Comparison of ENCODE assay signal across 19 cellular contexts in genomic region chr9:115291841-115292240, GRCh38.
A peak's percentile ranks its signal among the peaks of the same experiment; 100 is the strongest.
DNase-seq lines count a peak whose midpoint lies in the region; ATAC-seq and TF ChIP-seq lines count a peak whose summit lies in the region.
"Had no signal": no experiment of that assay in that cellular context is flagged by ENCODE, and none has a peak within 500 bp of the region (broad histone marks: within the 10 kb centered on the region; RNA-seq: fewer than 3 reads in every experiment).

No MANE protein-coding gene starts in this region.

- POLR2A ChIA-PET in RWPE1 (lab: Yijun Ruan, JAX; ENCODE audit: low non-redundant PET) = no interaction called here

- H3K4me2 ChIP-seq in fibroblast of lung (ENCODE audit: extremely low read depth, insufficient read depth, low read length) = no peak overlapping the region

- in situ Hi-C loops in ACHN (cut with HindIII; ENCODE audit: low pct_ligation_motif_present, low pct_unique_long_range_greater_than_20kb, low sequenced_read_pairs) = no loop called here

- H3K4me1 ChIP-seq in fibroblast of lung (ENCODE audit: control insufficient read depth, extremely low read depth, insufficient read depth, low read length) = peaks cover 2% of the 10 kb centered on the region
- H3K4me1 ChIP-seq: body of pancreas, spleen had no signal

- ATAC-seq in HG03108 (IDR thresholded peaks at IDR 0.05; ENCODE audit: unreplicated experiment) = no peak
- ATAC-seq: activated CD8-positive, alpha-beta memory T cell treated with anti-CD3 and anti-CD28 coated beads, Interleukin-2, amount 10 ng/mL, durations not matched to agents 7 days and 5 days; body of pancreas; gastroesophageal sphincter had no signal

- no peaks in the 10 kb centered on the region for H3K79me2 ChIP-seq in fibroblast of lung (ENCODE audit: control insufficient read depth, insufficient read depth, low read length)

- no peak overlapping the region for H3K27ac ChIP-seq in RWPE1
- no peak overlapping the region for H3K27ac ChIP-seq in fibroblast of lung (ENCODE audit: insufficient read depth, low read length)
- H3K27ac ChIP-seq: body of pancreas, pancreas, spleen had no signal

- no peaks in the 10 kb centered on the region for H4K20me1 ChIP-seq in fibroblast of lung (ENCODE audit: control insufficient read depth, extremely low read depth, insufficient read depth, low read length)

- no peaks in the 10 kb centered on the region for H3K9me3 ChIP-seq in fibroblast of lung (ENCODE audit: control insufficient read depth, insufficient read depth, low read depth, low read length)
- H3K9me3 ChIP-seq: body of pancreas, gastroesophageal sphincter, pancreas, spleen had no signal

- H3K9me3 Mint-ChIP-seq in neural crest cell = no peaks in the 10 kb centered on the region
- H3K9me3 Mint-ChIP-seq in glutamatergic neuron (ENCODE audit: unreplicated experiment) = no peaks in the 10 kb centered on the region

- H3K36me3 Mint-ChIP-seq in neural crest cell (ENCODE audit: low read depth) (no peaks in the 10 kb centered on the region), glutamatergic neuron (ENCODE audit: unreplicated experiment) (no peaks in the 10 kb centered on the region)
- H3K36me3 Mint-ChIP-seq: activated CD8-positive, alpha-beta memory T cell treated with anti-CD3 and anti-CD28 coated beads, Interleukin-2, amount 10 ng/mL, durations not matched to agents 7 days and 5 days had no signal

- H3K4me3 Mint-ChIP-seq in neural crest cell (no peak overlapping the region), glutamatergic neuron (ENCODE audit: unreplicated experiment) (no peak overlapping the region)
- H3K4me3 Mint-ChIP-seq: activated CD8-positive, alpha-beta memory T cell treated with anti-CD3 and anti-CD28 coated beads, Interleukin-2, amount 10 ng/mL, durations not matched to agents 7 days and 5 days had no signal

- H3K27me3 Mint-ChIP-seq in neural crest cell (ENCODE audit: low read depth) (no peaks in the 10 kb centered on the region), glutamatergic neuron (ENCODE audit: unreplicated experiment) (no peaks in the 10 kb centered on the region)
- H3K27me3 Mint-ChIP-seq: activated CD8-positive, alpha-beta memory T cell treated with anti-CD3 and anti-CD28 coated beads, Interleukin-2, amount 10 ng/mL, durations not matched to agents 7 days and 5 days had no signal

- H3K9ac ChIP-seq in fibroblast of lung (ENCODE audit: insufficient read depth, low read length) = no peak overlapping the region

- H3K4me1 Mint-ChIP-seq in neural crest cell (peaks cover 27% of the 10 kb centered on the region), glutamatergic neuron (ENCODE audit: low read depth, unreplicated experiment) (no peaks in the 10 kb centered on the region)
- H3K4me1 Mint-ChIP-seq: activated CD8-positive, alpha-beta memory T cell treated with anti-CD3 and anti-CD28 coated beads, Interleukin-2, amount 10 ng/mL, durations not matched to agents 7 days and 5 days had no signal

- peak overlapping the region; percentile 13 for H3K27ac Mint-ChIP-seq in neural crest cell (ENCODE audit: unreplicated experiment)
- H3K27ac Mint-ChIP-seq in glutamatergic neuron (ENCODE audit: unreplicated experiment) = no peak overlapping the region
- H3K27ac Mint-ChIP-seq: activated CD8-positive, alpha-beta memory T cell treated with anti-CD3 and anti-CD28 coated beads, Interleukin-2, amount 10 ng/mL, durations not matched to agents 7 days and 5 days had no signal

- H3K4me3 ChIP-seq in fibroblast of lung (replicated peaks in 1 of 4; ENCODE audit: control extremely low read depth in 1 of 4, insufficient read depth in 1 of 4, low read depth in 3 of 4, low read length in 4 of 4) = no peak overlapping the region
- H3K4me3 ChIP-seq: body of pancreas, gastroesophageal sphincter, pancreas, spleen had no signal

- H3K27me3 ChIP-seq in fibroblast of lung (ENCODE audit: control insufficient read depth, insufficient read depth, low read length) = no peaks in the 10 kb centered on the region
- H3K27me3 ChIP-seq: body of pancreas, gastroesophageal sphincter, pancreas, spleen had no signal

- no peak overlapping the region for H2AFZ ChIP-seq in fibroblast of lung (ENCODE audit: low read length)

- peak; percentile 63 for DNase-seq in EH (ENCODE audit: low read depth)
- DNase-seq in RWPE1 (ENCODE audit: low spot score) = peak; percentile 31
- DNase-seq in fibroblast of lung (ENCODE audit: low read depth in 2 of 2) = peak; percentile 5 to 87
- DNase-seq in neural crest cell (ENCODE audit: low read depth, low spot score) = no peak
- DNase-seq in ACHN = no peak
- DNase-seq in effector CD8-positive, alpha-beta T cell (lab: John Stamatoyannopoulos, UW) = no peak
- no peak for DNase-seq in glutamatergic neuron
- DNase-seq: activated CD4-positive, CD25-positive, alpha-beta regulatory T cell treated with anti-CD3 and anti-CD28 coated beads, Interleukin-2, amount 50 U/mL, for 72 hours; activated CD8-positive, alpha-beta memory T cell treated with anti-CD3 and anti-CD28 coated beads, Interleukin-2, amount 10 ng/mL, durations not matched to agents 7 days and 5 days; activated gamma-delta T cell treated with Interleukin-2 at 50 U/mL for 16 hours; body of pancreas; COR-L47; NCI-H2081 treated with DMSO at 0.1 percent for 48 hours; NCI-H748 treated with DMSO at 0.1 percent for 48 hours; pancreas; spleen; T-helper 1 cell had no signal

- no peaks in the 10 kb centered on the region for H3K36me3 ChIP-seq in fibroblast of lung (ENCODE audit: control insufficient read depth, insufficient read depth, low read length)
- H3K36me3 ChIP-seq: gastroesophageal sphincter, pancreas, spleen had no signal

- TF ChIP-seq CTCF in RWPE1 (conservative IDR thresholded peaks at IDR 0.05; ENCODE audit: low read depth) (no peak), fibroblast of lung (conservative IDR thresholded peaks at IDR 0.05 in 1 of 2, IDR thresholded peaks at IDR 0.05 in 1 of 2; ENCODE audit: low read depth in 1 of 2, low read length in 2 of 2) (no peak), neural crest cell (conservative IDR thresholded peaks at IDR 0.05) (no peak), glutamatergic neuron (IDR thresholded peaks at IDR 0.05; ENCODE audit: partially characterized antibody, unreplicated experiment) (no peak)

- CTCF ChIA-PET in RWPE1 (lab: Yijun Ruan, JAX) = no interaction called here

Comparison
In these comparisons a context has a peak if more than half of its experiments do, and no peak if none do; other contexts are left out.
1. DNase-seq: peak in EH (single experiment), RWPE1 (single experiment) and fibroblast of lung (2 of 2); none in neural crest cell (single experiment), ACHN (single experiment), effector CD8-positive, alpha-beta T cell (single experiment) and glutamatergic neuron (single experiment).